ENCODE assay signal across 1 cellular context in the genomic region with DNA sequence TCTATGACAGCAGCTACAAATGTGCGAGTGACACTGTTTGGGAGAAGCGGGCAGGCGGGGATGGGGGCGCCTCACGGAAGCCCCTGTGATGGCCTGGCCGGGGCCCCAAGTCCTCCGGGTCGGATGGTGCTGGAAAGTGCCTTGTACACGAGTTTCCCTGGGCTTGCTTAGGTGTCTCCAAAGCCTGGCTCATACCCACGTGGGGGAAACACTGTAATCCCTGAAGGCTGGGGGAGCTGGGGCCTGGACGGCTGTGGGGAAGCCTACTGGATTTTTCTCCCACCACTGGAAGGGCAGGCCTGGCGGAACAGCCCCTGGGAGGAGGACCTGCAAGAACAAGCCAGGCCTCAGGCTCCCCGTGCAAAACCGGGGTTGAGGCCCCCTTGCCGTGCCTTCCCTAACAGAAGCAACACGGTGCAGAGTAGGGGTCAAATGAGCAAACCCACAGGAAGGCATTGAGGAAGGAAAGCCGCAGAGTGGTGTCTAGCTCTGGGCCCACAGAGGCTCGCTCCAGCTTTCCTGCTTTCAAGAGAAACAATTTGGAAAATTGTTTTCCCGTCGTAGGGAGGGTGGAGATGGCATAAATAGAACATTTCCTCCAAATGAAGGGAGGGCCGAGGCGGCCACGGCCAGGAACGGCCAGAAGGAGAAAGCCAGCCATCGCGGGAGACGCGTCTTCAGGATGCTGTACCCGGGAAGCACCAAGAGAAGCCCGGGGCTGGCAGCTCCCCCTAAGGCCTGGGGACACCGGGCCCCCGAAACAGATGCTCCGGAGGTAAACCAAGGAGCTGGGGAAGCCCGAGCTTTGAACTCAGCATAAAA.
TF ChIP-seq lines count a peak whose summit lies in the region.

No MANE protein-coding gene starts in this region.

TF ChIP-seq in endothelial cell of umbilical vein, 7 proteins besides CTCF, POLR2A, EP300 and RAD21 (continued from another document):
- TF ChIP-seq GATA2 (IDR thresholded peaks at IDR 0.05; ENCODE audit: insufficient read depth, insufficient read length, low read depth, low read length) (no peak), EZH2 (IDR thresholded peaks at IDR 0.05; ENCODE audit: borderline replicate concordance, low read depth, low read length, severe bottlenecking) (no peak), POLR2AphosphoS5 (IDR thresholded peaks at IDR 0.05; ENCODE audit: insufficient read depth, low read depth, low read length) (no peak), FOS (IDR thresholded peaks at IDR 0.05; ENCODE audit: borderline replicate concordance, insufficient read depth, low read length) (no peak)
